Comparison of ENCODE assay signal across 1 cellular context in the genomic region with DNA sequence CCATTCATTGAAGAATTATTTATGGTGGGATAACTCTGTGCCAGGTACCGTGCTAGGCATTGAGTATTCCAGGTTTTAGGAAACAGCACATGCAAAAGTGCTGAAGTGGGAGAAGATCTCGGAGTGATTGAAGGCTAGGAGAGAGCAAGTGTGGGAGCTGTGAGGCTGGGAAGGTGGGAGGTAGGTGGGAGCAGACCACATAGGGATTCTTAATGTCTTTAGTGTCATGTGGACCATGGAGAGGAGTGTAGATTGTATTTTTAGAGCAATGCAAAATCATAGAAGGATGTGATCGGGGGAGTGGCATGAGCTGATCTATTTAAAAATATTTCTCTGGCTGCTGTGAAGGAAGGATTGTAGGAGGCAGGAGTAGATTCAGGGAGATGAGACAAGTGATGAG.
TF ChIP-seq lines count a peak whose summit lies in the region.

No MANE protein-coding gene starts in this region.

TF ChIP-seq in GM23338, 12 proteins besides CTCF, POLR2A, EP300 and RAD21:
- TF ChIP-seq ZNF114 (CRISPR knock-in tag; IDR thresholded peaks at IDR 0.05): no peak
